1 cellular context compared by ENCODE assay signal in the genomic region with DNA sequence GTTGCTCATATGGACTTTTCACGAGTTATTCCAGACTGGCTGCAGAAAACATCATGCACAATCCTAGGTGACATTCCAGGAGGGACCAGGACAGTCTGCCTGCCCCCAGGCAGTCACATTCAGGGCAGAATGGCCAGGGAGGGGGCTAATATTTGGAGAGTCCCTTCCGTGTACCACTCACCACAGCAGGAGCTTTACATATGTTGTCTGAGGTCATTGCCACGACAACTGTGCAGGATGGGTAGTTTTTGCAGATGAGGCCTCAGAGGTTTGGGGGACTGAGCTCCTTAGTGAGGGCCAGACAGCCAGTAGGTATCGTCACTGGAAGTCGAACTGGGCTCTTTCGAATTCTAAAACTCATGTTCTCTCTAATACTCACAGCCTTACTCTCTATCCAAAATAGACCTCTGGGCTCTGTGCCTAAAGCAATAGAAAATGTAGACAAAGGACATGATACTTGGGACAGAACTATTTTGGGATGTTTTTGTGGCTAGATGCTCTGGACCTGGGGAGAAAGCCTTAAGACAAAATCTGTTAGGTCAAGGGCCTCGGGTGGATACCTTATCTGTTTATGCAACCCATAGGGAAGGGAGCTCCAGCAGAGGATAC.
TF ChIP-seq lines count a peak whose summit lies in the region.

No MANE protein-coding gene starts in this region.

TF ChIP-seq in H1, 55 proteins besides CTCF, POLR2A, EP300 and RAD21:
- TF ChIP-seq KDM4A (IDR thresholded peaks at IDR 0.05; ENCODE audit: low read depth, low read length, severe bottlenecking) (no peak), POLR2AphosphoS5 (IDR thresholded peaks at IDR 0.05; ENCODE audit: low read depth, low read length) (no peak), SIRT6 (IDR thresholded peaks at IDR 0.05; ENCODE audit: low read length) (no peak), RFX5 (IDR thresholded peaks at IDR 0.05; ENCODE audit: borderline replicate concordance, low read depth, low read length) (no peak), TCF12 (IDR thresholded peaks at IDR 0.05; ENCODE audit: low read depth, low read length) (no peak), PHF8 (conservative IDR thresholded peaks at IDR 0.05; ENCODE audit: low read depth, low read length) (no peak)
